8 cellular contexts compared by ENCODE assay signal in genomic region chr17:73091410-73091769, GRCh38. TPM values are rescaled to one million over a fixed set of nuclear protein-coding genes. Genes with fewer than 3 reads are reported as not detected.
DNase-seq lines count a peak whose midpoint lies in the region; ATAC-seq and TF ChIP-seq lines count a peak whose summit lies in the region.

No MANE protein-coding gene starts in this region.

- H3K9me3 Mint-ChIP-seq in naive thymus-derived CD4-positive, alpha-beta T cell, result no peaks in the 10 kb centered on the region

- peaks cover 0 to 44% (median 36%) of the 10 kb centered on the region in 7 donors for H3K4me1 Mint-ChIP-seq in naive thymus-derived CD4-positive, alpha-beta T cell

- no peak for ATAC-seq in naive thymus-derived CD4-positive, alpha-beta T cell
- no peak for ATAC-seq in HG02571 (IDR thresholded peaks at IDR 0.05; ENCODE audit: unreplicated experiment)

- no peak overlapping the region for H2AFZ ChIP-seq in ACC112 (ENCODE audit: low read length, unreplicated experiment)

- CTCF ChIA-PET in naive thymus-derived CD4-positive, alpha-beta T cell (lab: Charles Lee), result no interaction called here

- no peak for DNase-seq in Jurkat, Clone E6-1 (ENCODE audit: low read depth, low spot score)
- DNase-seq in choroid plexus epithelial cell (ENCODE audit: low read depth) (no peak), GM13977 (ENCODE audit: low spot score) (no peak), NCI-H2029 treated with DMSO at 0.1 percent for 48 hours (lab: John Stamatoyannopoulos, UW) (no peak), AML-193 (lab: John Stamatoyannopoulos, UW) (no peak)
- DNase-seq in naive thymus-derived CD4-positive, alpha-beta T cell, result no peak

- H3K4me1 ChIP-seq in ACC112 (ENCODE audit: control insufficient read depth, insufficient read depth, low read length, unreplicated experiment), result peaks cover 6% of the 10 kb centered on the region
- H3K4me1 ChIP-seq in naive thymus-derived CD4-positive, alpha-beta T cell (ENCODE audit: control insufficient read depth in 2 of 2, insufficient read depth in 2 of 2, low read length in 2 of 2), result peaks cover 7 to 20% of the 10 kb centered on the region in 2 donors

- H3K27me3 Mint-ChIP-seq in naive thymus-derived CD4-positive, alpha-beta T cell, result peaks cover 0 to 13% (median 0%) of the 10 kb centered on the region in 5 donors

- H3K9me3 ChIP-seq in naive thymus-derived CD4-positive, alpha-beta T cell (ENCODE audit: control insufficient read depth in 2 of 3, low read length in 3 of 3), result no peaks in the 10 kb centered on the region

- no peaks in the 10 kb centered on the region for H3K79me2 ChIP-seq in ACC112 (ENCODE audit: control insufficient read depth, insufficient read depth, low read length, unreplicated experiment)

- H3K4me3 Mint-ChIP-seq in naive thymus-derived CD4-positive, alpha-beta T cell, result peak overlapping the region; percentile 90 to 100 (median 96)

- intact Hi-C loops in naive thymus-derived CD4-positive, alpha-beta T cell (cut with micrococcal nuclease), result loop anchor here (5.0 kb wide), 1 partner anchor 221 kb away; the partner anchor contains the start of gene CDC42EP4 (in 2 of the 2)

- H3K27me3 ChIP-seq in ACC112 (ENCODE audit: insufficient read depth, low read length), result peaks cover 5% of the 10 kb centered on the region; the same call in 1 of the 2 replicates
- no peaks in the 10 kb centered on the region for H3K27me3 ChIP-seq in naive thymus-derived CD4-positive, alpha-beta T cell (ENCODE audit: control insufficient read depth in 2 of 2, insufficient read depth in 2 of 2, low read length in 2 of 2)

- POLR2A ChIA-PET in naive thymus-derived CD4-positive, alpha-beta T cell (lab: Charles Lee), result interaction anchor here (0.6 kb wide), 1 partner anchor 1444 kb away, joined by 3 read pairs; no protein-coding TSS in a partner anchor

- no peaks in the 10 kb centered on the region for H3K36me3 ChIP-seq in ACC112 (ENCODE audit: insufficient read depth, low read length)
- H3K36me3 ChIP-seq in naive thymus-derived CD4-positive, alpha-beta T cell (ENCODE audit: control insufficient read depth in 2 of 3, insufficient read depth in 3 of 3, low read length in 3 of 3), result peaks cover 0 to 18% (median 0%) of the 10 kb centered on the region in 3 experiments

- TF ChIP-seq CTCF in choroid plexus epithelial cell (conservative IDR thresholded peaks at IDR 0.05; ENCODE audit: low read depth, low read length) (no peak), GM13977 (IDR thresholded peaks at IDR 0.05; ENCODE audit: extremely low read depth, insufficient read depth, missing control alignments) (no peak)

- peaks cover 0 to 27% (median 10%) of the 10 kb centered on the region in 5 donors for H3K36me3 Mint-ChIP-seq in naive thymus-derived CD4-positive, alpha-beta T cell

- peak overlapping the region in 6 of 9 donors; percentile 72 to 93 (median 89) for H3K27ac Mint-ChIP-seq in naive thymus-derived CD4-positive, alpha-beta T cell

- H3K27ac ChIP-seq in ACC112 (ENCODE audit: low read depth, low read length), result no peak overlapping the region
- H3K27ac ChIP-seq in naive thymus-derived CD4-positive, alpha-beta T cell (ENCODE audit: low read depth, low read length), result peak overlapping the region; percentile 63

- H3K4me3 ChIP-seq in ACC112 (ENCODE audit: low read depth, low read length) (peak overlapping the region; percentile 88), choroid plexus epithelial cell (ENCODE audit: low read depth, low read length) (peak overlapping the region; percentile 83)
- peak overlapping the region; percentile 81 for H3K4me3 ChIP-seq in Jurkat, Clone E6-1 (ENCODE audit: low read length)
- peak overlapping the region; percentile 69 for H3K4me3 ChIP-seq in naive thymus-derived CD4-positive, alpha-beta T cell (ENCODE audit: low read length)

- in situ Hi-C loops in GM13977 (cut with MboI; ENCODE audit: low pct_unique_long_range_greater_than_20kb, low sequenced_read_pairs, unreplicated experiment), result no loop called here

RNA-seq across cellular contexts. Expression of gene SLC39A11, which starts 1.1 kb away (rescaled TPM):
- polyA plus RNA-seq in Jurkat, Clone E6-1 (2012; ENCODE audit: insufficient read depth, insufficient read length), result 15.6 TPM
- total RNA-seq in naive thymus-derived CD4-positive, alpha-beta T cell, result 10 to 100 TPM; 16.9 to 36.7 (median 21.6) TPM
- polyA plus RNA-seq in naive thymus-derived CD4-positive, alpha-beta T cell, result 10 to 100 TPM in 1 of 2 donors, 1 to 10 TPM in 1; 8.5 to 10.2 TPM
